In genomic region chr11:32830413-32830738, GRCh38 we compare ENCODE assay signal across 8 cellular contexts. TPM values are rescaled to one million over a fixed set of nuclear protein-coding genes. Genes with fewer than 3 reads are reported as not detected.
DNase-seq lines count a peak whose midpoint lies in the region; ATAC-seq and TF ChIP-seq lines count a peak whose summit lies in the region.

No MANE protein-coding gene starts in this region.

- no TSS peak for BruUV-seq in Panc1 (replicated peaks; lab: Mats Ljungman, UMichigan)

- CTCF ChIA-PET in HEK293T (lab: Yijun Ruan, JAX) (no interaction called here), Panc1 (lab: Charles Lee) (no interaction called here)

- H3K9me3 ChIP-seq in Panc1 (ENCODE audit: control insufficient read depth, insufficient read depth, low read depth, low read length) = no peaks in the 10 kb centered on the region
- no peaks in the 10 kb centered on the region for H3K9me3 ChIP-seq in neutrophil

- H3K36me3 ChIP-seq in Panc1 (ENCODE audit: control insufficient read depth, insufficient read depth, low read length) (no peaks in the 10 kb centered on the region), neutrophil (peaks cover 18% of the 10 kb centered on the region)

- ATAC-seq in Panc1 (no peak), HG02763 (IDR thresholded peaks at IDR 0.05; ENCODE audit: unreplicated experiment) (no peak)

- H3K4me3 ChIP-seq in Panc1 (ENCODE audit: low read depth in 2 of 2, low read length in 2 of 2) = peak overlapping the region; percentile 59 to 79
- peak overlapping the region; percentile 61 for H3K4me3 ChIP-seq in fibroblast of pulmonary artery (replicated peaks; ENCODE audit: low read depth, low read length)
- H3K4me3 ChIP-seq in neutrophil (ENCODE audit: low read depth in 1 of 2, low read length in 1 of 2) = peak overlapping the region; percentile 88 to 90

- TF ChIP-seq CTCF in Panc1 (IDR thresholded peaks at IDR 0.05) = no peak
- no peak for TF ChIP-seq CTCF in fibroblast of pulmonary artery (IDR thresholded peaks at IDR 0.05; ENCODE audit: low read length, missing control alignments)
- TF ChIP-seq CTCF in neutrophil (IDR thresholded peaks at IDR 0.05) = no peak

- H3K4me1 ChIP-seq in Panc1 (ENCODE audit: control insufficient read depth, insufficient read depth, low read length) (peaks cover 7% of the 10 kb centered on the region), neutrophil (ENCODE audit: control insufficient read depth in 1 of 2, insufficient read depth in 1 of 2, low read depth in 1 of 2, low read length in 1 of 2) (peaks cover 7 to 16% of the 10 kb centered on the region in 2 experiments)

- intact Hi-C loops in Panc1 (cut with micrococcal nuclease; ENCODE audit: unreplicated experiment) = no loop called here

- H3K27ac ChIP-seq in Panc1 (ENCODE audit: low read length) (no peak overlapping the region), neutrophil (peak overlapping the region; percentile 83)

- POLR2A ChIA-PET in HEK293T (lab: Yijun Ruan, JAX) (interaction anchor here (0.7 to 1.8 kb wide), 3 partner anchors 15 to 62 kb away, joined by 3 to 5 read pairs (median 3); partner anchors contain the start of gene QSER1), Panc1 (lab: Charles Lee) (no interaction called here)

- DNase-seq in DMS53 (lab: John Stamatoyannopoulos, UW) (peak; percentile 79), HEK293T (ENCODE audit: extremely low spot score) (peak; percentile 19), Panc1 (ENCODE audit: low read depth, low spot score) (no peak), fibroblast of pulmonary artery (ENCODE audit: low read depth) (peak; percentile 10), NCI-H446 (lab: John Stamatoyannopoulos, UW) (no peak), NCI-H2081 treated with DMSO at 0.1 percent for 48 hours (lab: John Stamatoyannopoulos, UW) (no peak)

- in situ Hi-C loops in Panc1 (cut with HindIII; ENCODE audit: low pct_unique_long_range_greater_than_20kb, low sequenced_read_pairs) = no loop called here

- peaks cover 5% of the 10 kb centered on the region for H3K27me3 ChIP-seq in Panc1 (ENCODE audit: control insufficient read depth, insufficient read depth, low read length)
- no peaks in the 10 kb centered on the region for H3K27me3 ChIP-seq in neutrophil

TF ChIP-seq in HEK293T, 16 proteins besides CTCF, POLR2A, EP300 and RAD21:
- TF ChIP-seq LEF1 (IDR thresholded peaks at IDR 0.05; ENCODE audit: borderline replicate concordance) = no peak
- TF ChIP-seq TARDBP (IDR thresholded peaks at IDR 0.05) = no peak
- no peak for TF ChIP-seq FOXA1 (IDR thresholded peaks at IDR 0.05)
- TF ChIP-seq ELF4 (IDR thresholded peaks at IDR 0.05) = no peak
- TF ChIP-seq HDGF (IDR thresholded peaks at IDR 0.05; ENCODE audit: borderline replicate concordance) = no peak
- TF ChIP-seq PKNOX1 (IDR thresholded peaks at IDR 0.05) = no peak
- no peak for TF ChIP-seq CTBP1 (IDR thresholded peaks at IDR 0.05; ENCODE audit: borderline replicate concordance)
- TF ChIP-seq ZNF384 (IDR thresholded peaks at IDR 0.05) = no peak
- no peak for TF ChIP-seq FOXK2 (IDR thresholded peaks at IDR 0.05)
- no peak for TF ChIP-seq NFRKB (IDR thresholded peaks at IDR 0.05)
- TF ChIP-seq SP1 (IDR thresholded peaks at IDR 0.05) = no peak
- TF ChIP-seq ARNT (IDR thresholded peaks at IDR 0.05) = no peak
- no peak for TF ChIP-seq FOXM1 (IDR thresholded peaks at IDR 0.05; ENCODE audit: borderline replicate concordance)
- no peak for TF ChIP-seq L3MBTL2 (conservative IDR thresholded peaks at IDR 0.05)
- no peak for TF ChIP-seq BHLHE40 (IDR thresholded peaks at IDR 0.05; ENCODE audit: borderline replicate concordance)
- no peak for TF ChIP-seq SUZ12 (IDR thresholded peaks at IDR 0.05)

RNA-seq across cellular contexts. Expression of gene PRRG4, which starts 0.6 kb away (rescaled TPM):
- 0.87 TPM for total RNA-seq in Panc1 (2021; ENCODE audit: unreplicated experiment)
- polyA plus RNA-seq in Panc1 (2012; ENCODE audit: insufficient read length) = 0.30 TPM

RNA-seq across cellular contexts. Expression of gene CCDC73, which starts 35.9 kb away (rescaled TPM):
- total RNA-seq in Panc1 (2021; ENCODE audit: unreplicated experiment) = not detected
- polyA plus RNA-seq in Panc1 (2012; ENCODE audit: insufficient read length) = not detected

Comparison
In these comparisons a context has a peak if more than half of its experiments do, and no peak if none do; other contexts are left out.
1. DNase-seq: peak in DMS53 (single experiment), HEK293T (single experiment) and fibroblast of pulmonary artery (single experiment); none in Panc1 (single experiment), NCI-H446 (0 of 2) and NCI-H2081 treated with DMSO at 0.1 percent for 48 hours (single experiment).
2. Peak in every context shown above with its lines, with median percentiles within 50 percentile points of each other: H3K4me3 ChIP-seq.